ENCODE assay signal across 35 cellular contexts in genomic region chr18:53739700-53740099, GRCh38.
"Had no signal": no experiment of that assay in that cellular context is flagged by ENCODE, and none has a peak within 500 bp of the region (broad histone marks: within the 10 kb centered on the region; RNA-seq: fewer than 3 reads in every experiment).

No MANE protein-coding gene starts in this region.

- H3K36me3 ChIP-seq: adrenal gland, ascending aorta, brain microvascular endothelial cell, breast epithelium, cardiac muscle cell had no signal

- FAIRE-seq: astrocyte, bronchial epithelial cell had no signal

- H3K27me3 ChIP-seq: adrenal gland, ascending aorta, body of pancreas, brain microvascular endothelial cell, breast epithelium, cardiac muscle cell had no signal

- DNase-seq: activated effector memory CD4-positive, alpha-beta T cell treated with anti-CD3 and anti-CD28 coated beads, Interleukin-2, amount 50 U/mL, for 16 hours; activated effector memory CD4-positive, alpha-beta T cell treated with Interleukin-2 at 50 U/mL for 16 hours; activated gamma-delta T cell; activated gamma-delta T cell treated with Interleukin-2 at 50 U/mL for 16 hours; activated naive CD4-positive, alpha-beta T cell; activated naive CD4-positive, alpha-beta T cell treated with anti-CD3 and anti-CD28 coated beads for 36 hours; activated naive CD4-positive, alpha-beta T cell treated with anti-CD3 and anti-CD28 coated beads, Interleukin-2, amount 10 ng/mL, durations not matched to agents 7 days and 5 days; activated naive CD4-positive, alpha-beta T cell treated with anti-CD3 and anti-CD28 coated beads, Interleukin-2, amount 50 U/mL, for 16 hours; activated naive CD4-positive, alpha-beta T cell treated with Interleukin-2 at 50 U/mL for 16 hours; activated naive CD8-positive, alpha-beta T cell treated with anti-CD3 and anti-CD28 coated beads for 36 hours; activated naive CD8-positive, alpha-beta T cell treated with anti-CD3 and anti-CD28 coated beads, Interleukin-2, amount 10 ng/mL, durations not matched to agents 7 days and 5 days; activated naive CD8-positive, alpha-beta T cell treated with anti-CD3 and anti-CD28 coated beads, Interleukin-2, amount 50 U/mL, for 24 hours; activated T-cell treated with anti-CD3 and anti-CD28 coated beads for 4 hours; activated T-cell treated with anti-CD3 and anti-CD28 coated beads, Interleukin-2, amount 50 U/mL, for 1 hour; activated T-cell treated with anti-CD3 and anti-CD28 coated beads, Interleukin-2, amount 50 U/mL, for 24 hours; activated T-cell treated with anti-CD3 and anti-CD28 coated beads, Interleukin-2, amount 50 U/mL, for 4 hours; activated T-cell treated with anti-CD3 and anti-CD28 coated beads, Interleukin-2, amount 50 U/mL, for 48 hours; activated T-cell treated with anti-CD3 and anti-CD28 coated beads, Interleukin-2, amount 50 U/mL, for 72 hours; adrenal gland; amniotic stem cell; amygdala; anterior cingulate cortex; aorta; body of pancreas; brain microvascular endothelial cell; caudate nucleus; central memory CD4-positive, alpha-beta T cell; cerebellar nuclear complex had no signal

- H3K27ac ChIP-seq: adrenal gland, ascending aorta, body of pancreas, brain microvascular endothelial cell, breast epithelium, cardiac muscle cell had no signal

- ATAC-seq: activated naive CD4-positive, alpha-beta T cell treated with anti-CD3 and anti-CD28 coated beads, Interleukin-2, amount 50 U/mL, for 72 hours; activated naive CD8-positive, alpha-beta T cell treated with anti-CD3 and anti-CD28 coated beads, Interleukin-2, amount 50 U/mL, for 24 hours; activated T-cell treated with anti-CD3 and anti-CD28 coated beads, Interleukin-2, amount 50 U/mL, for 4 hours; activated T-cell treated with anti-CD3 and anti-CD28 coated beads, Interleukin-2, amount 50 U/mL, for 72 hours; activated T-helper 17 cell treated with anti-CD3 and anti-CD28 coated beads, Interleukin-2, amount 50 U/mL, for 72 hours; body of pancreas had no signal

- H3K4me3 ChIP-seq: adrenal gland, ascending aorta, body of pancreas, breast epithelium, cardiac muscle cell had no signal

- H3K4me1 ChIP-seq: adrenal gland, ascending aorta, body of pancreas, breast epithelium had no signal

- H3K9me3 ChIP-seq: adrenal gland, ascending aorta, body of pancreas, breast epithelium had no signal
